Comparison of ENCODE assay signal across 7 cellular contexts in the genomic region with DNA sequence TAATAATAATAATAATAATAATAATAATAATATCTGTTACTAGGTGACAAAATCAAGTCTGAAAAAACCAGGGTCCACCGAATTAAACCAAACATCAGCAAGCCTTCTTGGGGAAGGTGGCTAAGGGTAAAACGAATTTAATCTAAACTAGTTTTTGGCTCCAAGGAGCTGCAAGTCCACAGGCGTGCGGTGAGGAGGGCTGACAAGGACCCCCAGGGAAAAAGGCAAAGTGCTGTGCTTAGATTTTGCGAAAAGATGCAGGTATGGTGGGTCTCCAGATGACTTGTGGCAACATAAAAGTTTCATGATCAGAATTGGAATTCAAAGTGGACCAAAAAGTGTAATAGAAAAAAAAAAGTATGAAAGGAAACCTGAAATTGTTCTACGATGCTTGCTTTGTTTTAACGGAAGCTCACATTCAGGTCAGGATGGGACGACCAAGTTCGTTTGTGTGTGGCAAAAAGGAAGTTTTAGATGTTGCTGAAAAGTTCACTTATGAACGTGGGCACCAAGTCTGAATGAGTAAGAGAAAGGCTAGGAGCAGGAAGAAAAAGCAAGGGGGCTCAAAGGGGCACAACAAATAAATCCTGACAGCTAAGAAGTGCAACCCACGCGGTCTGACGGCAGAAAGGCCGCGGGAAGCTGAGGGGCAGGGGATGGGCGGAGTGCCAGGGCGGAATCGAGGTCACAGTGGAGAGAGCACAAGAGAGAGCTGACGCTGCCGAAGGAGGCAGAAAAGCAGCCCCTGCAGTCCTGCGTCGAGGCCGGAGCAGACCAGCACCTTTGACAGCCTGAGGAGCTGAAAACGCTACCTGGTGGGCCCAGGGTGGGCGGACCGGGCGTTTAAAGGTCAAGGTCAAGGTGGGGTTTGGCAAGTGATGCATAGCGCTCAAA. TPM values are rescaled to one million over a fixed set of nuclear protein-coding genes. Genes with fewer than 3 reads are reported as not detected.
DNase-seq lines count a peak whose midpoint lies in the region; ATAC-seq and TF ChIP-seq lines count a peak whose summit lies in the region.

No MANE protein-coding gene starts in this region.

- H3K27ac ChIP-seq in VCaP: peak overlapping the region; percentile 100

- H3K4me3 Mint-ChIP-seq in MCF 10A (ENCODE audit: unreplicated experiment): peak overlapping the region; percentile 84

- DNase-seq in M059J (ENCODE audit: low read depth) (peak; percentile 54), MCF 10A (ENCODE audit: unreplicated experiment) (peak; percentile 60), iris pigment epithelial cell (ENCODE audit: low read depth) (peak; percentile 73)
- DNase-seq in stimulated activated CD4-positive, alpha-beta T cell treated with anti-CD3 and anti-CD28 coated beads, Interleukin-12 subunit alpha, Interleukin-12 subunit beta, amount 100 ng/mL, for 24 hours (ENCODE audit: low read depth in 2 of 2): peak; percentile 62 to 79

- TSS peak; percentile 33 for BruUV-seq in MCF 10A (replicated peaks; lab: Mats Ljungman, UMichigan)

- no peaks in the 10 kb centered on the region for H3K27me3 Mint-ChIP-seq in MCF 10A (ENCODE audit: insufficient read depth, unreplicated experiment)

- H3K36me3 Mint-ChIP-seq in MCF 10A (ENCODE audit: insufficient read depth, unreplicated experiment): peaks cover 39% of the 10 kb centered on the region

- H3K27ac Mint-ChIP-seq in MCF 10A (ENCODE audit: low read depth, unreplicated experiment): peak overlapping the region; percentile 99

- H3K4me1 Mint-ChIP-seq in MCF 10A (ENCODE audit: insufficient read depth, unreplicated experiment): peaks cover 26% of the 10 kb centered on the region

- POLR2A ChIA-PET in MCF 10A (lab: Yijun Ruan, JAX): interaction anchor here (0.6 to 6.3 kb wide), 24 partner anchors 10 to 336 kb away, joined by 3 to 120 read pairs (median 4); a partner anchor contains a TSS

- CTCF ChIA-PET in MCF 10A (lab: Yijun Ruan, JAX): interaction anchor here (0.6 to 3.0 kb wide), 15 partner anchors 9 to 1677 kb away, joined by 3 to 22 read pairs (median 3); a partner anchor contains a TSS

- no peak for TF ChIP-seq CTCF in VCaP (conservative IDR thresholded peaks at IDR 0.05)
- TF ChIP-seq CTCF in MCF 10A (IDR thresholded peaks at IDR 0.05; ENCODE audit: unreplicated experiment): no peak

- H3K9me3 Mint-ChIP-seq in MCF 10A (ENCODE audit: unreplicated experiment): no peaks in the 10 kb centered on the region

- intact Hi-C loops in MCF 10A (cut with micrococcal nuclease): loop anchor here (5.0 kb wide), 1 partner anchor 60 kb away; no protein-coding TSS in a partner anchor

- ATAC-seq in GM18907 (IDR thresholded peaks at IDR 0.05; ENCODE audit: unreplicated experiment) (peak; percentile 32), HG03097 (IDR thresholded peaks at IDR 0.05; ENCODE audit: low FRiP score, unreplicated experiment) (no peak)

RNA-seq across cellular contexts. Expression of a gene that starts 1.1 kb away (rescaled TPM):
- total RNA-seq in M059J (2014; rRNA removed; shearing (Covaris generic)): 29.9 and 35.5 TPM in 2 replicates
- 60.7 and 62.5 TPM in 2 replicates for total RNA-seq in MCF 10A (2022)

RNA-seq across cellular contexts. Expression of a gene that starts 10.3 kb away (rescaled TPM):
- 1.6 and 2.8 TPM in 2 replicates for total RNA-seq in M059J (2014; rRNA removed; shearing (Covaris generic))
- total RNA-seq in MCF 10A (2022): 17.6 and 20.5 TPM in 2 replicates

RNA-seq across cellular contexts. Expression of a gene that starts 31.8 kb away (rescaled TPM):
- 1.9 and 4.6 TPM in 2 replicates for total RNA-seq in M059J (2014; rRNA removed; shearing (Covaris generic))
- total RNA-seq in MCF 10A (2022): 10.4 and 14.0 TPM in 2 replicates

RNA-seq across cellular contexts. Expression of a gene that starts 38.4 kb away (rescaled TPM):
- 38.5 and 51.0 TPM in 2 replicates for total RNA-seq in M059J (2014; rRNA removed; shearing (Covaris generic))
- total RNA-seq in MCF 10A (2022): 30.5 and 47.0 TPM in 2 replicates

RNA-seq across cellular contexts. Expression of a gene that starts 38.8 kb away (rescaled TPM):
- 0.02 and 0.52 TPM in 2 replicates for total RNA-seq in M059J (2014; rRNA removed; shearing (Covaris generic))
- 3.0 and 7.6 TPM in 2 replicates for total RNA-seq in MCF 10A (2022)
